Comparison of ENCODE assay signal across 15 cellular contexts in genomic region chr12:57775563-57776246, GRCh38. TPM values are rescaled to one million over a fixed set of nuclear protein-coding genes. Genes with fewer than 3 reads are reported as not detected.
DNase-seq lines count a peak whose midpoint lies in the region; ATAC-seq and TF ChIP-seq lines count a peak whose summit lies in the region.
"Had no signal": no experiment of that assay in that cellular context is flagged by ENCODE, and none has a peak within 500 bp of the region (broad histone marks: within the 10 kb centered on the region; RNA-seq: fewer than 3 reads in every experiment).

No MANE protein-coding gene starts in this region.

- no peak overlapping the region for H3K9ac ChIP-seq in endodermal cell (ENCODE audit: extremely low read depth, low read length, poor library complexity, severe bottlenecking)

- H3K36me3 ChIP-seq in DOHH2 (ENCODE audit: control insufficient read depth, low read length) (peaks cover 3% of the 10 kb centered on the region), endodermal cell (ENCODE audit: control insufficient read depth, insufficient read depth, low read length) (peaks cover 3% of the 10 kb centered on the region), H7 (replicated peaks; ENCODE audit: control insufficient read depth, insufficient read depth, low read length) (peaks cover 2% of the 10 kb centered on the region)
- H3K36me3 ChIP-seq: prostate gland had no signal

- H3K9me2 ChIP-seq in DOHH2 (replicated peaks; ENCODE audit: control insufficient read depth, low read length) = no peaks in the 10 kb centered on the region

- H3K27ac ChIP-seq in 22Rv1 (no peak overlapping the region), DOHH2 (ENCODE audit: low read depth, low read length) (no peak overlapping the region), endodermal cell (ENCODE audit: low read depth, low read length) (no peak overlapping the region)
- H3K27ac ChIP-seq: esophagus squamous epithelium, prostate gland, stomach had no signal

- H3K4me2 ChIP-seq in DOHH2 (ENCODE audit: low read length) = no peak overlapping the region

- H3K27me3 Mint-ChIP-seq in endodermal cell (ENCODE audit: insufficient read depth) = no peaks in the 10 kb centered on the region
- peaks cover 0 to 4% of the 10 kb centered on the region in 2 donors for H3K27me3 Mint-ChIP-seq in stimulated activated naive B cell treated with anti-CD40 and anti-IgM and Interleukin-4, amounts not matched to agents 10 μg/mL and 1 μg/mL and 100 μg/mL, for 72 hours
- no peaks in the 10 kb centered on the region for H3K27me3 Mint-ChIP-seq in mesothelial cell of epicardium (ENCODE audit: low read depth)

- H3K4me1 ChIP-seq in DOHH2 (ENCODE audit: control insufficient read depth, low read length) = peaks cover 13% of the 10 kb centered on the region
- no peaks in the 10 kb centered on the region for H3K4me1 ChIP-seq in endodermal cell (ENCODE audit: control insufficient read depth, insufficient read depth, low read length)

- H3K4me3 Mint-ChIP-seq in endodermal cell (no peak overlapping the region), mesothelial cell of epicardium (no peak overlapping the region)
- H3K4me3 Mint-ChIP-seq in stimulated activated naive B cell treated with anti-CD40 and anti-IgM and Interleukin-4, amounts not matched to agents 10 μg/mL and 1 μg/mL and 100 μg/mL, for 72 hours = no peak overlapping the region
- H3K4me3 Mint-ChIP-seq: activated naive CD4-positive, alpha-beta T cell treated with anti-CD3 and anti-CD28 coated beads for 36 hours had no signal

- H3K36me3 Mint-ChIP-seq in endodermal cell (ENCODE audit: low read depth) = peaks cover 3% of the 10 kb centered on the region
- H3K36me3 Mint-ChIP-seq in stimulated activated naive B cell treated with anti-CD40 and anti-IgM and Interleukin-4, amounts not matched to agents 10 μg/mL and 1 μg/mL and 100 μg/mL, for 72 hours = peaks cover 7 to 29% of the 10 kb centered on the region in 2 donors
- peaks cover 2% of the 10 kb centered on the region for H3K36me3 Mint-ChIP-seq in mesothelial cell of epicardium

- H3K9me3 Mint-ChIP-seq in endodermal cell = no peaks in the 10 kb centered on the region
- no peaks in the 10 kb centered on the region for H3K9me3 Mint-ChIP-seq in stimulated activated naive B cell treated with anti-CD40 and anti-IgM and Interleukin-4, amounts not matched to agents 10 μg/mL and 1 μg/mL and 100 μg/mL, for 72 hours
- no peaks in the 10 kb centered on the region for H3K9me3 Mint-ChIP-seq in mesothelial cell of epicardium
- H3K9me3 Mint-ChIP-seq: activated naive CD4-positive, alpha-beta T cell treated with anti-CD3 and anti-CD28 coated beads for 36 hours had no signal

- H3K4me1 Mint-ChIP-seq in endodermal cell = peaks cover 6% of the 10 kb centered on the region
- H3K4me1 Mint-ChIP-seq in stimulated activated naive B cell treated with anti-CD40 and anti-IgM and Interleukin-4, amounts not matched to agents 10 μg/mL and 1 μg/mL and 100 μg/mL, for 72 hours = peaks cover 12 to 19% of the 10 kb centered on the region in 2 donors
- H3K4me1 Mint-ChIP-seq in mesothelial cell of epicardium = peaks cover 17% of the 10 kb centered on the region

- DNase-seq in NAMALWA (ENCODE audit: low spot score) (peak; percentile 57), endodermal cell (no peak), NCI-H2107 treated with DMSO at 0.1 percent for 48 hours (lab: John Stamatoyannopoulos, UW; ENCODE audit: unreplicated experiment) (no peak), H7 (no peak), mesothelial cell of epicardium (ENCODE audit: low spot score in 2 of 2, unreplicated experiment in 2 of 2) (no peak)
- no peak for DNase-seq in stimulated activated naive B cell treated with anti-CD40 and anti-IgM and Interleukin-4, amounts not matched to agents 10 μg/mL and 1 μg/mL and 100 μg/mL, for 72 hours
- DNase-seq: activated naive CD4-positive, alpha-beta T cell treated with anti-CD3 and anti-CD28 coated beads for 36 hours; esophagus squamous epithelium; NCI-H2081; NCI-H748 treated with DMSO at 0.1 percent for 48 hours; stomach had no signal

- no peaks in the 10 kb centered on the region for H3F3A ChIP-seq in DOHH2 (ENCODE audit: control insufficient read depth, insufficient read depth)

- H3K9me3 ChIP-seq in DOHH2 (ENCODE audit: control insufficient read depth, insufficient read depth, low read length) (no peaks in the 10 kb centered on the region), endodermal cell (ENCODE audit: control insufficient read depth, low read length) (no peaks in the 10 kb centered on the region)
- H3K9me3 ChIP-seq: esophagus squamous epithelium, prostate gland, stomach had no signal

- 85% methylated on average over 4 of the region's 4 CpGs for WGBS in endodermal cell (ENCODE audit: insufficient coverage in 1 of 2, insufficient read length in 1 of 2), 2 experiments

- ATAC-seq in stimulated activated naive B cell treated with anti-CD40 and anti-IgM and Interleukin-4, amounts not matched to agents 10 μg/mL and 1 μg/mL and 100 μg/mL, for 72 hours (replicated peaks) = no peak
- ATAC-seq: left lobe of liver had no signal

- H3K27me3 ChIP-seq in DOHH2 (ENCODE audit: control insufficient read depth, low read length) (no peaks in the 10 kb centered on the region), endodermal cell (ENCODE audit: control insufficient read depth, insufficient read depth, low read length, poor library complexity, severe bottlenecking) (no peaks in the 10 kb centered on the region), H7 (ENCODE audit: control insufficient read depth, insufficient read depth, low read length) (peaks cover 3% of the 10 kb centered on the region)
- H3K27me3 ChIP-seq: esophagus squamous epithelium, stomach had no signal

- H3K4me3 ChIP-seq in DOHH2 (ENCODE audit: low read length) (no peak overlapping the region), endodermal cell (ENCODE audit: low read length) (no peak overlapping the region), H7 (ENCODE audit: insufficient read depth, low read depth, low read length) (no peak overlapping the region)
- H3K4me3 ChIP-seq: esophagus squamous epithelium, prostate gland, stomach had no signal

- peaks cover 9% of the 10 kb centered on the region for H3K79me2 ChIP-seq in DOHH2 (ENCODE audit: control insufficient read depth, low read length)

- H3K27ac Mint-ChIP-seq in endodermal cell (no peak overlapping the region), mesothelial cell of epicardium (no peak overlapping the region)
- no peak overlapping the region for H3K27ac Mint-ChIP-seq in stimulated activated naive B cell treated with anti-CD40 and anti-IgM and Interleukin-4, amounts not matched to agents 10 μg/mL and 1 μg/mL and 100 μg/mL, for 72 hours
- H3K27ac Mint-ChIP-seq: activated naive CD4-positive, alpha-beta T cell treated with anti-CD3 and anti-CD28 coated beads for 36 hours had no signal

- TF ChIP-seq CTCF in 22Rv1 (IDR thresholded peaks at IDR 0.05) (peak; percentile 13), DOHH2 (IDR thresholded peaks at IDR 0.05; ENCODE audit: low read depth, low read length, poor library complexity, severe bottlenecking) (peak; percentile 51), endodermal cell (conservative IDR thresholded peaks at IDR 0.05) (peak; percentile 66), mesothelial cell of epicardium (IDR thresholded peaks at IDR 0.05; ENCODE audit: unreplicated experiment) (no peak)

- no peaks in the 10 kb centered on the region for H4K20me1 ChIP-seq in DOHH2 (ENCODE audit: control insufficient read depth, insufficient read depth, low read depth, low read length)

RNA-seq across cellular contexts. Expression of gene EEF1AKMT3, which starts 3.3 kb away (rescaled TPM):
- 1 to 10 TPM; 3.7 to 5.8 TPM for total RNA-seq in endodermal cell
- 5.1 TPM for polyA plus RNA-seq in endodermal cell (2013, experiment 1 of 2)
- polyA plus RNA-seq in endodermal cell (2013, experiment 2 of 2) = 5.2 TPM
- total RNA-seq in H7 (2014; rRNA removed; shearing (Covaris generic)) = 3.2 and 3.6 TPM in 2 replicates
- 8.7 to 10.5 TPM (median 10.5 TPM) in 3 replicates for total RNA-seq in mesothelial cell of epicardium

RNA-seq across cellular contexts. Expression of gene METTL1, which starts 3.8 kb away (rescaled TPM):
- total RNA-seq in endodermal cell (10 to 100 TPM; 26.1 to 28.7 TPM), mesothelial cell of epicardium (31.3 to 32.3 TPM (median 32.1 TPM) in 3 replicates)
- 19.3 TPM for polyA plus RNA-seq in endodermal cell (2013, experiment 1 of 2)
- polyA plus RNA-seq in endodermal cell (2013, experiment 2 of 2) = 22.0 TPM
- 7.1 and 13.8 TPM in 2 replicates for total RNA-seq in H7 (2014; rRNA removed; shearing (Covaris generic))

RNA-seq across cellular contexts. Expression of gene TSFM, which starts 6.9 kb away (rescaled TPM):
- 10 to 100 TPM; 37.7 to 39.9 TPM for total RNA-seq in endodermal cell
- 23.3 TPM for polyA plus RNA-seq in endodermal cell (2013, experiment 1 of 2)
- polyA plus RNA-seq in endodermal cell (2013, experiment 2 of 2) = 23.8 TPM
- 57.7 and 67.8 TPM in 2 replicates for total RNA-seq in H7 (2014; rRNA removed; shearing (Covaris generic))
- 23.4 to 31.6 TPM (median 26.2 TPM) in 3 replicates for total RNA-seq in mesothelial cell of epicardium

RNA-seq across cellular contexts. Expression of gene CYP27B1, which starts 8.8 kb away (rescaled TPM):
- total RNA-seq in endodermal cell (1 to 10 TPM; 2.4 to 3.1 TPM), mesothelial cell of epicardium (3.3 to 4.7 TPM (median 4.0 TPM) in 3 replicates)
- 0.57 TPM for polyA plus RNA-seq in endodermal cell (2013, experiment 1 of 2)
- polyA plus RNA-seq in endodermal cell (2013, experiment 2 of 2) = 0.58 TPM
- 0.26 and 0.59 TPM in 2 replicates for total RNA-seq in H7 (2014; rRNA removed; shearing (Covaris generic))

RNA-seq across cellular contexts. Expression of gene MARCHF9, which starts 20.8 kb away (rescaled TPM):
- total RNA-seq in endodermal cell (10 to 100 TPM; 13.6 to 15.8 TPM), mesothelial cell of epicardium (11.0 to 13.2 TPM (median 12.7 TPM) in 3 replicates)
- polyA plus RNA-seq in endodermal cell (2013, experiment 1 of 2) = 10.2 TPM
- polyA plus RNA-seq in endodermal cell (2013, experiment 2 of 2) = 7.9 TPM
- 1.9 and 4.3 TPM in 2 replicates for total RNA-seq in H7 (2014; rRNA removed; shearing (Covaris generic))
